In genomic region chr1:15691434-15692032, GRCh38 we compare ENCODE assay signal across 18 cellular contexts. TPM values are rescaled to one million over a fixed set of nuclear protein-coding genes. Genes with fewer than 3 reads are reported as not detected.
DNase-seq lines count a peak whose midpoint lies in the region; ATAC-seq and TF ChIP-seq lines count a peak whose summit lies in the region.
"Had no signal": no experiment of that assay in that cellular context is flagged by ENCODE, and none has a peak within 500 bp of the region (broad histone marks: within the 10 kb centered on the region; RNA-seq: fewer than 3 reads in every experiment).

No MANE protein-coding gene starts in this region.

- POLR2A ChIA-PET in AG04450 (lab: Yijun Ruan, JAX) (interaction anchor here (1.0 kb wide), 1 partner anchor 10 kb away, joined by 6 read pairs; no protein-coding TSS in a partner anchor), WTC11 (lab: Charles Lee) (no interaction called here)

- H3K27ac ChIP-seq in AG04450 (ENCODE audit: low read depth, low read length) (peak overlapping the region; percentile 47), cardiac muscle cell (peak overlapping the region; percentile 58)
- H3K27ac ChIP-seq: Peyer's patch had no signal

- H3K27me3 ChIP-seq in AG04450 (ENCODE audit: control insufficient read depth, insufficient read depth, low read length): no peaks in the 10 kb centered on the region
- no peaks in the 10 kb centered on the region for H3K27me3 ChIP-seq in cardiac muscle cell
- H3K27me3 ChIP-seq: MG63, Peyer's patch had no signal

- H3K4me3 Mint-ChIP-seq in WTC11: no peak overlapping the region
- H3K4me3 Mint-ChIP-seq: natural killer cell treated with Interleukin-12 subunit alpha and Interleukin-12 subunit beta and Interleukin-15 and Interleukin-18, amount 100 ng/mL, for 72 hours had no signal

- no peaks in the 10 kb centered on the region for H3K4me1 Mint-ChIP-seq in WTC11

- H3K9me3 ChIP-seq in AG04450 (ENCODE audit: control insufficient read depth, insufficient read depth, low read length) (no peaks in the 10 kb centered on the region), cardiac muscle cell (ENCODE audit: low read depth) (no peaks in the 10 kb centered on the region)
- H3K9me3 ChIP-seq: MG63, Peyer's patch had no signal

- DNase-seq in AG04450 (ENCODE audit: low read depth, low spot score) (no peak), WTC11 (ENCODE audit: low spot score) (no peak), cardiac muscle cell (ENCODE audit: low read depth in 1 of 2, low spot score in 1 of 2) (peak; percentile 38), occipital lobe (lab: John Stamatoyannopoulos, UW) (peak; percentile 52), NCI-H524 treated with DMSO at 0.1 percent for 48 hours (lab: John Stamatoyannopoulos, UW) (no peak)
- DNase-seq in effector CD8-positive, alpha-beta T cell (lab: John Stamatoyannopoulos, UW): no peak
- no peak for DNase-seq in activated CD4-positive, alpha-beta T cell treated with anti-CD3 and anti-CD28 coated beads for 4 hours
- DNase-seq: activated CD4-positive, alpha-beta T cell treated with anti-CD3 and anti-CD28 coated beads, Interleukin-2, amount 50 U/mL, for 4 hours; activated naive CD4-positive, alpha-beta T cell treated with Interleukin-2 at 50 U/mL for 16 hours; islet precursor cell; MG63; NCI-H2227 treated with DMSO at 0.1 percent for 48 hours; Peyer's patch; stimulated activated CD4-positive, alpha-beta T cell treated with anti-CD3 and anti-CD28 coated beads, Interleukin-12 subunit alpha, Interleukin-12 subunit beta, amount 100 ng/mL, for 4 hours had no signal

- ATAC-seq in WTC11 (no peak), HG03520 (IDR thresholded peaks at IDR 0.05; ENCODE audit: unreplicated experiment) (no peak)
- ATAC-seq: natural killer cell treated with Interleukin-12 subunit alpha and Interleukin-12 subunit beta and Interleukin-15 and Interleukin-18, amount 100 ng/mL, for 72 hours had no signal

- 0 out of 2 replicates have a peak, but pooled peaks cover 3% of the 10 kb centered on the region for H3K36me3 Mint-ChIP-seq in WTC11
- H3K36me3 Mint-ChIP-seq: natural killer cell treated with Interleukin-12 subunit alpha and Interleukin-12 subunit beta and Interleukin-15 and Interleukin-18, amount 100 ng/mL, for 72 hours had no signal

- TF ChIP-seq CTCF in AG04450 (IDR thresholded peaks at IDR 0.05; ENCODE audit: low read depth, low read length): no peak
- no peak for TF ChIP-seq CTCF in WTC11 (IDR thresholded peaks at IDR 0.05)
- no peak for TF ChIP-seq CTCF in cardiac muscle cell (IDR thresholded peaks at IDR 0.05; ENCODE audit: low read depth, low read length)

- no peaks in the 10 kb centered on the region for H3K36me3 ChIP-seq in cardiac muscle cell

- CTCF ChIA-PET in AG04450 (lab: Charles Lee): interaction anchor here (0.6 kb wide), 1 partner anchor 10 kb away, joined by 5 read pairs; no protein-coding TSS in a partner anchor
- CTCF ChIA-PET in WTC11 (lab: Charles Lee): no interaction called here

- no peaks in the 10 kb centered on the region for H3K27me3 Mint-ChIP-seq in WTC11 (ENCODE audit: low read depth)
- H3K27me3 Mint-ChIP-seq: natural killer cell treated with Interleukin-12 subunit alpha and Interleukin-12 subunit beta and Interleukin-15 and Interleukin-18, amount 100 ng/mL, for 72 hours had no signal

- H3K4me3 ChIP-seq in AG04450 (ENCODE audit: low read depth, low read length): no peak overlapping the region
- no peak overlapping the region for H3K4me3 ChIP-seq in cardiac muscle cell
- H3K4me3 ChIP-seq: MG63, Peyer's patch had no signal

- H3K27ac Mint-ChIP-seq in WTC11: peak overlapping the region; percentile 23; the same call in 1 of the 2 replicates

- H3K9me3 Mint-ChIP-seq in WTC11: no peaks in the 10 kb centered on the region
- H3K9me3 Mint-ChIP-seq: natural killer cell treated with Interleukin-12 subunit alpha and Interleukin-12 subunit beta and Interleukin-15 and Interleukin-18, amount 100 ng/mL, for 72 hours had no signal

- peaks cover 8% of the 10 kb centered on the region for H3K4me1 ChIP-seq in cardiac muscle cell (ENCODE audit: low read depth)

TF ChIP-seq in WTC11, 78 proteins besides CTCF, POLR2A, EP300 and RAD21:
- TF ChIP-seq HMGA2 (CRISPR knock-in tag; IDR thresholded peaks at IDR 0.05): no peak
TF ChIP-seq in WTC11: peak in this region for 0.

RNA-seq across cellular contexts. Expression of gene PLEKHM2, which starts 7.4 kb away (rescaled TPM):
- polyA plus RNA-seq in AG04450 (2011; rRNA removed): 24.4 and 37.1 TPM in 2 replicates
- 42.9 and 52.3 TPM in 2 replicates for polyA minus RNA-seq in AG04450 (2011; rRNA and poly(A)+ RNA removed)
- 47.5 to 51.8 TPM (median 49.7 TPM) in 3 replicates for total RNA-seq in WTC11 (2021)
- 71.9 and 99.8 TPM in 2 replicates for total RNA-seq in cardiac muscle cell
- 56.8 and 68.3 TPM in 2 replicates for polyA plus RNA-seq in cardiac muscle cell
- 36.8 TPM for total RNA-seq in occipital lobe

RNA-seq across cellular contexts. Expression of gene SLC25A34, which starts 44.5 kb away (rescaled TPM):
- polyA plus RNA-seq in AG04450 (2011; rRNA removed) (0.46 and 0.60 TPM in 2 replicates), cardiac muscle cell (1.8 and 2.0 TPM in 2 replicates)
- polyA minus RNA-seq in AG04450 (2011; rRNA and poly(A)+ RNA removed): 0.17 and 0.46 TPM in 2 replicates
- total RNA-seq in WTC11 (2021) (0.82 to 2.0 TPM (median 1.1 TPM) in 3 replicates), cardiac muscle cell (6.7 and 6.9 TPM in 2 replicates), occipital lobe (1.2 TPM)

RNA-seq across cellular contexts. Expression of gene TMEM82, which starts 50.8 kb away (rescaled TPM):
- polyA plus RNA-seq in AG04450 (2011; rRNA removed): not detected in 2 replicates
- not detected in 2 replicates for polyA minus RNA-seq in AG04450 (2011; rRNA and poly(A)+ RNA removed)
- total RNA-seq in WTC11 (2021): 0.48 to 1.4 TPM (median 0.94 TPM) in 3 replicates
- total RNA-seq in cardiac muscle cell: 0.51 TPM in 1 of 2 replicates, not detected in the other
- polyA plus RNA-seq in cardiac muscle cell: not detected in 2 replicates
- total RNA-seq in occipital lobe: not detected
- total RNA-seq: cerebellum; natural killer cell treated with Interleukin-12 subunit alpha and Interleukin-12 subunit beta and Interleukin-15 and Interleukin-18, amount 100 ng/mL, for 72 hours; T-helper 2 cell treated with Interferon-gamma antibody and Interleukin-4, amounts not matched to agents 100 ng/mL and 5 ng/mL, for 36 hours had no signal

Comparison
In these comparisons a context has a peak if more than half of its experiments do, and no peak if none do; other contexts are left out.
1. DNase-seq: peak in cardiac muscle cell (2 of 2) and occipital lobe (single experiment); none in AG04450 (single experiment), WTC11 (single experiment), effector CD8-positive, alpha-beta T cell (single experiment), activated CD4-positive, alpha-beta T cell treated with anti-CD3 and anti-CD28 coated beads for 4 hours (0 of 2) and NCI-H524 treated with DMSO at 0.1 percent for 48 hours (single experiment).